Comparison of ENCODE assay signal across 13 cellular contexts in the genomic region with DNA sequence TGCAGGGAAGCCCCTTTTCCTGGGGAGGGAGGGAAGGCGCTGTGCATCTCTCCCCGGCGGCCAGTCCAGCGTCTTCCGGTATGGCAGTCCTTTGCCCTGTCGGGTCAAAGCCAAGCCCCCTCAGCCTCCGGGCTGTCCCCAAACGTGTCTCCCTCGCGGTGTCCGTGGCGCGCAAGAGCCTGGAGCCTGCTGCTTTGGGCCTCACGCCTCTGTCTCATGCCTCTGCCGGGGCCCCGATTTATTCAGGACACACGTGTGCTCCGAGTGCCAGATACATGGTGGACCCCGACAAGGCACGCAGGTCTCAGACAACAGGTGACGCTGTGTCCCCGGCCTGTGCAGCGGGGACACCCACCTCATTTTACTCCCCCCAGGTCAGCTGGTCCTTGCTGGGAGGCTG.
DNase-seq lines count a peak whose midpoint lies in the region; ATAC-seq and TF ChIP-seq lines count a peak whose summit lies in the region.
"Had no signal": no experiment of that assay in that cellular context is flagged by ENCODE, and none has a peak within 500 bp of the region (broad histone marks: within the 10 kb centered on the region; RNA-seq: fewer than 3 reads in every experiment).

No MANE protein-coding gene starts in this region.

- H4K20me1 ChIP-seq in smooth muscle cell (ENCODE audit: low read depth), result no peaks in the 10 kb centered on the region

- H3K27me3 Mint-ChIP-seq in activated naive CD8-positive, alpha-beta T cell treated with anti-CD3 and anti-CD28 coated beads, Interleukin-2, amount 50 U/mL, for 24 hours, result peaks cover 28% of the 10 kb centered on the region

- H3K36me3 ChIP-seq in iPS-15b (ENCODE audit: control insufficient read depth, insufficient read depth, low read length) (no peaks in the 10 kb centered on the region), smooth muscle cell (ENCODE audit: low read depth) (no peaks in the 10 kb centered on the region)
- H3K36me3 ChIP-seq: sigmoid colon, thyroid gland had no signal

- H3K4me1 ChIP-seq in iPS-15b (ENCODE audit: control insufficient read depth, insufficient read depth, low read length) (peaks cover 16% of the 10 kb centered on the region), smooth muscle cell (ENCODE audit: low read depth) (peaks cover 14% of the 10 kb centered on the region)

- peak overlapping the region; percentile 62 for H2AFZ ChIP-seq in smooth muscle cell (ENCODE audit: low read depth)

- H3K27me3 ChIP-seq in iPS-15b (ENCODE audit: control insufficient read depth, insufficient read depth, low read length), result no peaks in the 10 kb centered on the region
- no peaks in the 10 kb centered on the region for H3K27me3 ChIP-seq in smooth muscle cell (ENCODE audit: low read depth)

- H3K4me1 Mint-ChIP-seq in activated naive CD8-positive, alpha-beta T cell treated with anti-CD3 and anti-CD28 coated beads, Interleukin-2, amount 50 U/mL, for 24 hours, result peaks cover 26% of the 10 kb centered on the region

- peaks cover 6% of the 10 kb centered on the region for H3F3A ChIP-seq in smooth muscle cell (ENCODE audit: low read depth)

- peak; percentile 59 for DNase-seq in DMS153 (lab: John Stamatoyannopoulos, UW)
- no peak for DNase-seq in DMS153 treated with DMSO at 0.1 percent for 48 hours (lab: John Stamatoyannopoulos, UW; ENCODE audit: unreplicated experiment)
- no peak for DNase-seq in activated naive CD8-positive, alpha-beta T cell treated with anti-CD3 and anti-CD28 coated beads, Interleukin-2, amount 50 U/mL, for 24 hours
- DNase-seq in smooth muscle cell (lab: John Stamatoyannopoulos, UW; ENCODE audit: unreplicated experiment), result no peak
- no peak for DNase-seq in activated CD8-positive, alpha-beta memory T cell treated with anti-CD3 and anti-CD28 coated beads for 24 hours
- DNase-seq in SIG-M5 treated with dmso at 0.1 percent for 504 hours (lab: John Stamatoyannopoulos, UW; ENCODE audit: unreplicated experiment), result no peak
- no peak for DNase-seq in HuH-7.5 (ENCODE audit: low spot score)
- DNase-seq: NCI-H1092, NCI-H524, sigmoid colon had no signal

- no peaks in the 10 kb centered on the region for H3K79me2 ChIP-seq in smooth muscle cell (ENCODE audit: low read depth)

- H3K36me3 Mint-ChIP-seq in activated naive CD8-positive, alpha-beta T cell treated with anti-CD3 and anti-CD28 coated beads, Interleukin-2, amount 50 U/mL, for 24 hours (ENCODE audit: low read depth), result no peaks in the 10 kb centered on the region

- no peak overlapping the region for H3K27ac ChIP-seq in smooth muscle cell (ENCODE audit: low read depth)
- H3K27ac ChIP-seq: 22Rv1, thyroid gland had no signal

- peak overlapping the region; percentile 85 for H3K4me2 ChIP-seq in smooth muscle cell

- ATAC-seq in activated naive CD8-positive, alpha-beta T cell treated with anti-CD3 and anti-CD28 coated beads, Interleukin-2, amount 50 U/mL, for 24 hours, result no peak

- H3K4me3 ChIP-seq in iPS-15b (ENCODE audit: low read depth, low read length), result peak overlapping the region; percentile 77
- peak overlapping the region; percentile 38 for H3K4me3 ChIP-seq in smooth muscle cell
- H3K4me3 ChIP-seq: sigmoid colon, thyroid gland had no signal

- no peaks in the 10 kb centered on the region for H3K9me3 Mint-ChIP-seq in activated naive CD8-positive, alpha-beta T cell treated with anti-CD3 and anti-CD28 coated beads, Interleukin-2, amount 50 U/mL, for 24 hours

- WGBS in smooth muscle cell (ENCODE audit: low lambda C conversion rate), result 5% methylated on average over 23 of the region's 23 CpGs

- no peaks in the 10 kb centered on the region for H3K9me3 ChIP-seq in iPS-15b (ENCODE audit: control insufficient read depth, insufficient read depth, low read length)
- no peaks in the 10 kb centered on the region for H3K9me3 ChIP-seq in smooth muscle cell (replicated peaks; ENCODE audit: low read depth)
- H3K9me3 ChIP-seq: sigmoid colon, thyroid gland had no signal

- TF ChIP-seq CTCF in smooth muscle cell (IDR thresholded peaks at IDR 0.05; ENCODE audit: borderline replicate concordance, insufficient read depth, poor library complexity, severe bottlenecking), result no peak

- peak overlapping the region; percentile 24 for H3K4me3 Mint-ChIP-seq in activated naive CD8-positive, alpha-beta T cell treated with anti-CD3 and anti-CD28 coated beads, Interleukin-2, amount 50 U/mL, for 24 hours

- H3K27ac Mint-ChIP-seq in activated naive CD8-positive, alpha-beta T cell treated with anti-CD3 and anti-CD28 coated beads, Interleukin-2, amount 50 U/mL, for 24 hours, result no peak overlapping the region

- peak overlapping the region; percentile 37 for H3K9ac ChIP-seq in iPS-15b (ENCODE audit: low read depth, low read length)
- H3K9ac ChIP-seq in smooth muscle cell (ENCODE audit: low read depth), result no peak overlapping the region
